In genomic region chr2:240655931-240656886, GRCh38 we compare ENCODE assay signal across 13 cellular contexts. TPM values are rescaled to one million over a fixed set of nuclear protein-coding genes. Genes with fewer than 3 reads are reported as not detected.
A peak's percentile ranks its signal among the peaks of the same experiment; 100 is the strongest.
DNase-seq lines count a peak whose midpoint lies in the region; ATAC-seq and TF ChIP-seq lines count a peak whose summit lies in the region.
"Had no signal": no experiment of that assay in that cellular context is flagged by ENCODE, and none has a peak within 500 bp of the region (broad histone marks: within the 10 kb centered on the region; RNA-seq: fewer than 3 reads in every experiment).

No MANE protein-coding gene starts in this region.

- H3K9me3 Mint-ChIP-seq in activated T-helper 17 cell treated with anti-CD3 and anti-CD28 coated beads, Interleukin-2, amount 50 U/mL, for 72 hours, result no peaks in the 10 kb centered on the region
- no peaks in the 10 kb centered on the region for H3K9me3 Mint-ChIP-seq in natural killer cell

- H3K27ac Mint-ChIP-seq in activated T-helper 17 cell treated with anti-CD3 and anti-CD28 coated beads, Interleukin-2, amount 50 U/mL, for 72 hours, result no peak overlapping the region
- H3K27ac Mint-ChIP-seq in natural killer cell, result peak overlapping the region; percentile 50 to 82

- H3K36me3 Mint-ChIP-seq in activated T-helper 17 cell treated with anti-CD3 and anti-CD28 coated beads, Interleukin-2, amount 50 U/mL, for 72 hours (ENCODE audit: low read depth), result no peaks in the 10 kb centered on the region
- no peaks in the 10 kb centered on the region for H3K36me3 Mint-ChIP-seq in natural killer cell

- H3K27me3 ChIP-seq in H7 (ENCODE audit: control insufficient read depth, insufficient read depth, low read length), result no peaks in the 10 kb centered on the region
- H3K27me3 ChIP-seq in spleen (replicated peaks in 1 of 7), result peaks cover 0 to 64% (median 0%) of the 10 kb centered on the region in 7 donors

- H3K27ac ChIP-seq in spleen, result no peak overlapping the region
- H3K27ac ChIP-seq: KMS-11, prostate gland had no signal

- peaks cover 0 to 10% (median 0%) of the 10 kb centered on the region in 6 donors for H3K4me1 ChIP-seq in spleen
- H3K4me1 ChIP-seq: prostate gland had no signal

- no peak overlapping the region for H3K4me3 Mint-ChIP-seq in activated T-helper 17 cell treated with anti-CD3 and anti-CD28 coated beads, Interleukin-2, amount 50 U/mL, for 72 hours
- H3K4me3 Mint-ChIP-seq in natural killer cell, result peak overlapping the region; percentile 13

- H3K4me1 Mint-ChIP-seq in activated T-helper 17 cell treated with anti-CD3 and anti-CD28 coated beads, Interleukin-2, amount 50 U/mL, for 72 hours, result no peaks in the 10 kb centered on the region
- H3K4me1 Mint-ChIP-seq in natural killer cell, result peaks cover 9 to 21% of the 10 kb centered on the region in 2 donors

- intact Hi-C loops in natural killer cell (cut with micrococcal nuclease), result loop anchor here (5.0 kb wide), 1 partner anchor 34 kb away; no protein-coding TSS in a partner anchor
- intact Hi-C loops in spleen (cut with DNase I; ENCODE audit: low total_unique reads), result no loop called here

- peak; percentile 69 for DNase-seq in GM12865 (ENCODE audit: low read depth)
- peak; percentile 41 for DNase-seq in H7
- DNase-seq in natural killer cell, result no peak
- no peak for DNase-seq in stimulated activated naive CD4-positive, alpha-beta T cell treated with Interleukin-2 at 50 U/mL for 16 hours (lab: John Stamatoyannopoulos, UW)
- DNase-seq in spleen, result no peak
- DNase-seq in NCI-H510A treated with DMSO at 0.1 percent for 48 hours (lab: John Stamatoyannopoulos, UW), result no peak
- DNase-seq: activated CD4-positive, alpha-beta T cell treated with anti-CD3 and anti-CD28 coated beads, Interleukin-2, amount 50 U/mL, for 4 hours; GDM1 had no signal

- H3K4me3 ChIP-seq in GM12865 (ENCODE audit: low read depth, low read length) (no peak overlapping the region), H7 (ENCODE audit: insufficient read depth, low read depth, low read length) (no peak overlapping the region), spleen (no peak overlapping the region)
- H3K4me3 ChIP-seq: prostate gland had no signal

- 59 to 68% (median 66%) methylated on average over 9 to 10 of the region's 10 CpGs for WGBS in spleen, 5 donors

- peak; percentile 76 for ATAC-seq in activated T-helper 17 cell treated with anti-CD3 and anti-CD28 coated beads, Interleukin-2, amount 50 U/mL, for 72 hours (replicated peaks)
- ATAC-seq in natural killer cell, result peak; percentile 85 to 99 (median 97)
- no peak for ATAC-seq in GM19324 (IDR thresholded peaks at IDR 0.05; ENCODE audit: low FRiP score, unreplicated experiment)

- peaks cover 29% of the 10 kb centered on the region for H3K27me3 Mint-ChIP-seq in activated T-helper 17 cell treated with anti-CD3 and anti-CD28 coated beads, Interleukin-2, amount 50 U/mL, for 72 hours
- peaks cover 17 to 25% of the 10 kb centered on the region in 2 donors for H3K27me3 Mint-ChIP-seq in natural killer cell (ENCODE audit: low read depth in 2 of 2)

- no peak for TF ChIP-seq POLR2A in spleen (IDR thresholded peaks at IDR 0.05)

- peaks cover 0 to 3% (median 0%) of the 10 kb centered on the region in 8 donors for H3K9me3 ChIP-seq in spleen
- H3K9me3 ChIP-seq: prostate gland had no signal

- TF ChIP-seq CTCF in GM12865 (IDR thresholded peaks at IDR 0.05; ENCODE audit: insufficient read depth, low read depth, low read length, missing control alignments) (no peak), natural killer cell (IDR thresholded peaks at IDR 0.05) (no peak), spleen (IDR thresholded peaks at IDR 0.05 in 8 of 11, conservative IDR thresholded peaks at IDR 0.05 in 3 of 11) (no peak)

- H3K36me3 ChIP-seq in H7 (replicated peaks; ENCODE audit: control insufficient read depth, insufficient read depth, low read length) (no peaks in the 10 kb centered on the region), spleen (no peaks in the 10 kb centered on the region)
- H3K36me3 ChIP-seq: prostate gland had no signal

RNA-seq across cellular contexts. Expression of gene AQP12B, which starts 26.5 kb away (rescaled TPM):
- not detected in 2 replicates for total RNA-seq in H7 (2014; rRNA removed; shearing (Covaris generic))
- not detected for total RNA-seq in activated T-helper 17 cell treated with anti-CD3 and anti-CD28 coated beads, Interleukin-2, amount 50 U/mL, for 72 hours
- not detected for total RNA-seq in natural killer cell
- under 1 TPM in 1 of 7 donors, not detected in 6; 0.95 TPM for total RNA-seq in spleen
- 1 to 10 TPM in 1 of 3 donors, under 1 TPM in 1, not detected in 1; 0.03 to 1.8 TPM for polyA plus RNA-seq in spleen
- total RNA-seq: cerebellum, prostate gland had no signal

RNA-seq across cellular contexts. Expression of gene GPR35, which starts 30.9 kb away (rescaled TPM):
- 0.07 TPM in 1 of 2 replicates, not detected in the other for total RNA-seq in H7 (2014; rRNA removed; shearing (Covaris generic))
- total RNA-seq in activated T-helper 17 cell treated with anti-CD3 and anti-CD28 coated beads, Interleukin-2, amount 50 U/mL, for 72 hours, result 1 to 10 TPM; 2.0 to 4.4 TPM
- total RNA-seq in natural killer cell, result 10 to 100 TPM; 10.6 to 19.7 (median 15.7) TPM
- total RNA-seq in spleen, result 10 to 100 TPM; 10.3 to 25.3 (median 18.7) TPM
- 10 to 100 TPM in 2 of 3 donors, 1 to 10 TPM in 1; 7.4 to 19.1 (median 17.8) TPM for polyA plus RNA-seq in spleen

RNA-seq across cellular contexts. Expression of gene AQP12A, which starts 35.5 kb away (rescaled TPM):
- not detected in 2 replicates for total RNA-seq in H7 (2014; rRNA removed; shearing (Covaris generic))
- total RNA-seq in activated T-helper 17 cell treated with anti-CD3 and anti-CD28 coated beads, Interleukin-2, amount 50 U/mL, for 72 hours, result not detected
- total RNA-seq in natural killer cell, result not detected
- total RNA-seq in spleen, result 1 to 10 TPM in 1 of 7 donors, not detected in 6; 1.6 TPM
- 1 to 10 TPM in 1 of 3 donors, not detected in 2; 1.8 TPM for polyA plus RNA-seq in spleen
- total RNA-seq: cerebellum, prostate gland had no signal

Comparison
In these comparisons a context has a peak if more than half of its experiments do, and no peak if none do; other contexts are left out.
1. DNase-seq: peak in GM12865 (single experiment) and H7 (single experiment); none in natural killer cell (single experiment), stimulated activated naive CD4-positive, alpha-beta T cell treated with Interleukin-2 at 50 U/mL for 16 hours (single experiment), spleen (single experiment) and NCI-H510A treated with DMSO at 0.1 percent for 48 hours (single experiment).